Comparison of ENCODE assay signal across 1 cellular context in genomic region chr2:207423886-207424285, GRCh38.
TF ChIP-seq lines count a peak whose summit lies in the region.

No MANE protein-coding gene starts in this region.

TF ChIP-seq in HepG2, 621 proteins besides CTCF, POLR2A, EP300 and RAD21 (continued from another document):
- no peak for TF ChIP-seq CREM (IDR thresholded peaks at IDR 0.05)
- TF ChIP-seq CREM (CRISPR knock-in tag; IDR thresholded peaks at IDR 0.05), result no peak
- no peak for TF ChIP-seq KAT2B (IDR thresholded peaks at IDR 0.05; ENCODE audit: borderline replicate concordance, low read depth, low read length)
